ENCODE assay signal across 9 cellular contexts in genomic region chr20:20010639-20011500, GRCh38. TPM values are rescaled to one million over a fixed set of nuclear protein-coding genes. Genes with fewer than 3 reads are reported as not detected.
DNase-seq lines count a peak whose midpoint lies in the region; ATAC-seq lines count a peak whose summit lies in the region.
"Had no signal": no experiment of that assay in that cellular context is flagged by ENCODE, and none has a peak within 500 bp of the region (broad histone marks: within the 10 kb centered on the region; RNA-seq: fewer than 3 reads in every experiment).

No MANE protein-coding gene starts in this region.

- DNase-seq in Ammon's horn (ENCODE audit: low spot score) (peak; percentile 68), NCI-H2081 treated with DMSO at 0.1 percent for 48 hours (lab: John Stamatoyannopoulos, UW) (peak; percentile 45), dedifferentiated amniotic fluid mesenchymal stem cell (ENCODE audit: extremely low spot score) (peak; percentile 56), myocyte (ENCODE audit: low read depth) (peak; percentile 25), CD1c-positive myeloid dendritic cell (ENCODE audit: extremely low spot score) (no peak), nucleus accumbens (lab: John Stamatoyannopoulos, UW) (no peak)
- no peak for DNase-seq in activated CD4-positive, alpha-beta T cell treated with anti-CD3 and anti-CD28 coated beads for 1 hour
- DNase-seq: activated naive CD4-positive, alpha-beta T cell treated with Interleukin-2 at 50 U/mL for 16 hours had no signal

- no peak for ATAC-seq in HG03521 (IDR thresholded peaks at IDR 0.05; ENCODE audit: unreplicated experiment)

RNA-seq across cellular contexts. Expression of gene NAA20, which starts 6.3 kb away (rescaled TPM):
- total RNA-seq in myocyte, result 42.2 and 62.3 TPM in 2 replicates
- polyA plus RNA-seq in myocyte (2012), result 72.3 TPM

RNA-seq across cellular contexts. Expression of gene CRNKL1, which starts 41.4 kb away (rescaled TPM):
- 33.6 and 36.2 TPM in 2 replicates for total RNA-seq in myocyte
- 10.1 TPM for polyA plus RNA-seq in myocyte (2012)

RNA-seq across cellular contexts. Expression of gene CFAP61, which starts 41.5 kb away (rescaled TPM):
- 0.83 and 2.1 TPM in 2 replicates for total RNA-seq in myocyte
- 0.58 TPM for polyA plus RNA-seq in myocyte (2012)

Comparison
In these comparisons a context has a peak if more than half of its experiments do, and no peak if none do; other contexts are left out.
1. DNase-seq: peak in Ammon's horn (single experiment), NCI-H2081 treated with DMSO at 0.1 percent for 48 hours (single experiment), dedifferentiated amniotic fluid mesenchymal stem cell (single experiment) and myocyte (single experiment); none in CD1c-positive myeloid dendritic cell (single experiment), activated CD4-positive, alpha-beta T cell treated with anti-CD3 and anti-CD28 coated beads for 1 hour (single experiment) and nucleus accumbens (0 of 56).